ENCODE assay signal across 12 cellular contexts in the genomic region with DNA sequence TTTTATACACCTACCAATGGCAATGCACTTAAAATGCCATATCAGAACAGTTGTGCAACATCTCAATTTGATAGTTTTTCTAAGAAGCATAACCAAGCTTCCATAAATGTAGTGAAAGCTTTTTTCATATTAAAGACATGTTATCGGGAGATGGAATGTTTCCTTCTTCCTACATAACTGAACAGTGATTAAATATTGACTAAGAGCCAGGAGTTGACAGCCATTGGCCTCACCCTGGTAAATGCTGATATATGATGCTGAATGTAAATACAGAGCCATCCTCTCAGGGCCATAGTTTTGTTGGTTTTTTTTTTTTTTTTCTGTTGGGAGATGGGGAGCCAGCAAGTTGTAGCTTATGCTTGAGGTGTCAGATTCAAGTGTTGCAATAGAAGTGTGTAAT. TPM values are rescaled to one million over a fixed set of nuclear protein-coding genes. Genes with fewer than 3 reads are reported as not detected.
DNase-seq lines count a peak whose midpoint lies in the region; ATAC-seq and TF ChIP-seq lines count a peak whose summit lies in the region.
"Had no signal": no experiment of that assay in that cellular context is flagged by ENCODE, and none has a peak within 500 bp of the region (broad histone marks: within the 10 kb centered on the region; RNA-seq: fewer than 3 reads in every experiment).

No MANE protein-coding gene starts in this region.

- no peaks in the 10 kb centered on the region for H3K9me3 ChIP-seq in fibroblast of lung (ENCODE audit: control insufficient read depth, insufficient read depth, low read depth, low read length)

- no peak for ATAC-seq in HG02759 (IDR thresholded peaks at IDR 0.05; ENCODE audit: unreplicated experiment)
- ATAC-seq: GM12878 had no signal

- no peak overlapping the region for H3K9ac ChIP-seq in fibroblast of lung (ENCODE audit: insufficient read depth, low read length)

- peak overlapping the region; percentile 19 for H3K4me2 ChIP-seq in fibroblast of lung (ENCODE audit: extremely low read depth, insufficient read depth, low read length)

- H3K27me3 ChIP-seq in fibroblast of lung (ENCODE audit: control insufficient read depth, insufficient read depth, low read length) = no peaks in the 10 kb centered on the region

- no peak overlapping the region for H2AFZ ChIP-seq in fibroblast of lung (ENCODE audit: low read length)

- no peak overlapping the region for H3K4me3 ChIP-seq in fibroblast of lung (replicated peaks in 1 of 4; ENCODE audit: control extremely low read depth in 1 of 4, insufficient read depth in 1 of 4, low read depth in 3 of 4, low read length in 4 of 4)
- H3K4me3 ChIP-seq: GM12878 had no signal

- peak; percentile 39 for DNase-seq in NCI-H1105 treated with DMSO at 0.1 percent for 48 hours (lab: John Stamatoyannopoulos, UW)
- DNase-seq in NCI-H1105 (lab: John Stamatoyannopoulos, UW) = no peak
- DNase-seq in RWPE1 (ENCODE audit: low spot score) = peak; percentile 65
- peak; percentile 45 to 67 for DNase-seq in fibroblast of lung (ENCODE audit: low read depth in 2 of 2)
- no peak for DNase-seq in substantia nigra (lab: John Stamatoyannopoulos, UW)
- no peak for DNase-seq in stimulated activated CD4-positive, alpha-beta T cell treated with anti-CD3 and anti-CD28 coated beads, Interleukin-4, amount 100 ng/mL, for 1 hour
- DNase-seq in cerebellar cortex (ENCODE audit: low spot score) = no peak
- DNase-seq: Kasumi-1, NCI-H524 treated with DMSO at 0.1 percent for 48 hours had no signal

- no peaks in the 10 kb centered on the region for H3K36me3 ChIP-seq in fibroblast of lung (ENCODE audit: control insufficient read depth, insufficient read depth, low read length)

- H3K4me1 ChIP-seq in fibroblast of lung (ENCODE audit: control insufficient read depth, extremely low read depth, insufficient read depth, low read length) = peaks cover 12% of the 10 kb centered on the region

- no peak overlapping the region for H3K27ac ChIP-seq in RWPE1
- H3K27ac ChIP-seq in fibroblast of lung (ENCODE audit: insufficient read depth, low read length) = no peak overlapping the region
- peak overlapping the region; percentile 96 for H3K27ac ChIP-seq in substantia nigra (ENCODE audit: low read depth, low read length, poor library complexity, severe bottlenecking)
- H3K27ac ChIP-seq: 22Rv1 had no signal

- no peaks in the 10 kb centered on the region for H4K20me1 ChIP-seq in fibroblast of lung (ENCODE audit: control insufficient read depth, extremely low read depth, insufficient read depth, low read length)

- CTCF ChIA-PET in RWPE1 (lab: Yijun Ruan, JAX) = interaction anchor here (1.7 kb wide), 1 partner anchor 20 kb away, joined by 8 read pairs; no protein-coding TSS in a partner anchor

- POLR2A ChIA-PET in RWPE1 (lab: Yijun Ruan, JAX; ENCODE audit: low non-redundant PET) = no interaction called here

- TF ChIP-seq CTCF in RWPE1 (conservative IDR thresholded peaks at IDR 0.05; ENCODE audit: low read depth) = no peak
- no peak for TF ChIP-seq CTCF in fibroblast of lung (conservative IDR thresholded peaks at IDR 0.05 in 1 of 2, IDR thresholded peaks at IDR 0.05 in 1 of 2; ENCODE audit: low read depth in 1 of 2, low read length in 2 of 2)

- peaks cover 61% of the 10 kb centered on the region for H3K79me2 ChIP-seq in fibroblast of lung (ENCODE audit: control insufficient read depth, insufficient read depth, low read length)

RNA-seq across cellular contexts. Expression of gene SCHIP1, which starts 54.4 kb away (rescaled TPM):
- total RNA-seq in fibroblast of lung = 6.9 and 8.8 TPM in 2 replicates
- 2.3 and 4.1 TPM in 2 replicates for polyA plus RNA-seq in fibroblast of lung
- 1.5 and 5.7 TPM in 2 replicates for polyA plus RNA-seq in fibroblast of lung (2012)
- polyA minus RNA-seq in fibroblast of lung (ENCODE audit: low replicate concordance) = 0.11 and 0.43 TPM in 2 replicates

Comparison
In these comparisons a context has a peak if more than half of its experiments do, and no peak if none do; other contexts are left out.
1. DNase-seq: peak in NCI-H1105 treated with DMSO at 0.1 percent for 48 hours (single experiment), RWPE1 (single experiment) and fibroblast of lung (2 of 2); none in NCI-H1105 (single experiment), substantia nigra (0 of 49), stimulated activated CD4-positive, alpha-beta T cell treated with anti-CD3 and anti-CD28 coated beads, Interleukin-4, amount 100 ng/mL, for 1 hour (single experiment) and cerebellar cortex (single experiment).